25 cellular contexts compared by ENCODE assay signal in genomic region chr12:26428420-26428819, GRCh38.
"Had no signal": no experiment of that assay in that cellular context is flagged by ENCODE, and none has a peak within 500 bp of the region (broad histone marks: within the 10 kb centered on the region; RNA-seq: fewer than 3 reads in every experiment).

No MANE protein-coding gene starts in this region.

- H3K4me1 ChIP-seq: stomach, thyroid gland, upper lobe of left lung, vagina had no signal

- H3K9me3 Mint-ChIP-seq: activated T-cell treated with anti-CD3 and anti-CD28 coated beads, Interleukin-2, amount 50 U/mL, for 72 hours; effector memory CD8-positive, alpha-beta T cell; nephron; stimulated activated naive B cell treated with anti-CD40 and anti-IgM and Interleukin-4, amounts not matched to agents 10 μg/mL and 1 μg/mL and 100 μg/mL, for 72 hours had no signal

- DNase-seq: activated CD4-positive, alpha-beta T cell treated with anti-CD3 and anti-CD28 coated beads for 4 hours; activated CD4-positive, alpha-beta T cell treated with anti-CD3 and anti-CD28 coated beads, Interleukin-2, amount 50 U/mL, for 4 hours; activated naive CD4-positive, alpha-beta T cell; activated T-cell treated with anti-CD3 and anti-CD28 coated beads for 4 hours; activated T-cell treated with anti-CD3 and anti-CD28 coated beads, Interleukin-2, amount 50 U/mL, for 72 hours; adrenal gland; caudate nucleus; cortex of kidney; effector memory CD8-positive, alpha-beta T cell; erythroblast; left cardiac atrium; mammary epithelial cell; posterior cingulate gyrus; right cardiac atrium; stimulated activated CD4-positive, alpha-beta T cell treated with anti-CD3 and anti-CD28 coated beads, Interleukin-15, amount 100 ng/mL, for 24 hours; stimulated activated CD4-positive, alpha-beta T cell treated with anti-CD3 and anti-CD28 coated beads, Interleukin-2, amount 100 ng/mL, for 24 hours; stimulated activated naive B cell treated with anti-CD40 and anti-IgM and Interleukin-4, amounts not matched to agents 10 μg/mL and 1 μg/mL and 100 μg/mL, for 72 hours; stomach; thyroid gland; upper lobe of left lung had no signal

- H3K4me1 Mint-ChIP-seq: stimulated activated naive B cell treated with anti-CD40 and anti-IgM and Interleukin-4, amounts not matched to agents 10 μg/mL and 1 μg/mL and 100 μg/mL, for 72 hours had no signal

- H3K27ac Mint-ChIP-seq: activated naive CD8-positive, alpha-beta T cell; activated T-cell treated with anti-CD3 and anti-CD28 coated beads, Interleukin-2, amount 50 U/mL, for 72 hours; effector memory CD8-positive, alpha-beta T cell; nephron; stimulated activated naive B cell treated with anti-CD40 and anti-IgM and Interleukin-4, amounts not matched to agents 10 μg/mL and 1 μg/mL and 100 μg/mL, for 72 hours had no signal

- H3K4me3 ChIP-seq: adrenal gland, stomach, thyroid gland, upper lobe of left lung, vagina had no signal

- H3K4me3 Mint-ChIP-seq: activated naive CD8-positive, alpha-beta T cell; activated T-cell treated with anti-CD3 and anti-CD28 coated beads, Interleukin-2, amount 50 U/mL, for 72 hours; effector memory CD8-positive, alpha-beta T cell; nephron; stimulated activated naive B cell treated with anti-CD40 and anti-IgM and Interleukin-4, amounts not matched to agents 10 μg/mL and 1 μg/mL and 100 μg/mL, for 72 hours had no signal

- H3K27ac ChIP-seq: stomach, thyroid gland, upper lobe of left lung, vagina had no signal

- H3K27me3 ChIP-seq: adrenal gland, stomach, thyroid gland, upper lobe of left lung, vagina had no signal

- H3K9me3 ChIP-seq: adrenal gland, stomach, thyroid gland, upper lobe of left lung, vagina had no signal

- H3K36me3 ChIP-seq: adrenal gland, stomach, thyroid gland, vagina had no signal

- ATAC-seq: activated T-cell treated with anti-CD3 and anti-CD28 coated beads, Interleukin-2, amount 50 U/mL, for 72 hours; effector memory CD8-positive, alpha-beta T cell; left cardiac atrium; right cardiac atrium; stimulated activated naive B cell treated with anti-CD40 and anti-IgM and Interleukin-4, amounts not matched to agents 10 μg/mL and 1 μg/mL and 100 μg/mL, for 72 hours had no signal

- FAIRE-seq: frontal cortex, keratinocyte had no signal

- H3K27me3 Mint-ChIP-seq: activated naive CD8-positive, alpha-beta T cell; effector memory CD8-positive, alpha-beta T cell; stimulated activated naive B cell treated with anti-CD40 and anti-IgM and Interleukin-4, amounts not matched to agents 10 μg/mL and 1 μg/mL and 100 μg/mL, for 72 hours had no signal
